Comparison of ENCODE assay signal across 8 cellular contexts in the genomic region with DNA sequence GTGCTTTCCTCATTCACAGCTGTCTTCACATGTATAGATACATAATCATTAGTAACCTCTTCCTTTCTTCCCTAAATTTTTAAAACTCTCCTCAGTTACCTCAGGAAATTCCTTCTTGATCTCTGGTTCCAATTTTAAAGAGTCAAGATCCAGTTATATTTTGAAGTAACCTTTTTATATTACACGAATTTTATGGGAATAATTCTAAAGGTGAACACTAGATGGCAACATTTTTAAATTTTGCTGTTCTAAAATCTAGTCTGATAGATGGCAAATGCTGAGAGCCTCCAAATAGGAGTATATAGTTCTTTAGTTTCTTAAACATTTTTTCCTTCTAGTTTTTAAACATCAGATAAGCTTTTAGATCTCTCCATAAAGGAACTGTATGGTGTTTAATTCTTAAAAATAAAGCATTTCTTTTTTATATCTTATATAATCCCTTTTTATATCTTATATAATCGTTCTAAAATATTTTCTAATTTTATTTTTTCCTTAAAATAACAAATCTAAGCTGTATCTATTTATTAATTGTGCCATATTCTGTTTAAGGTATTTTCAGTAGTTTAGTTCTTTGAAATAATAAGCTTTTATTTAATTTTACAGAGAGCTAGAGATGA. TPM values are rescaled to one million over a fixed set of nuclear protein-coding genes. Genes with fewer than 3 reads are reported as not detected.
DNase-seq lines count a peak whose midpoint lies in the region; ATAC-seq and TF ChIP-seq lines count a peak whose summit lies in the region.

No MANE protein-coding gene starts in this region.

- in situ Hi-C loops in GM23248 (cut with MboI) (loop anchor here (5.0 kb wide), 1 partner anchor 139 kb away; no protein-coding TSS in a partner anchor), Panc1 (cut with HindIII; ENCODE audit: low pct_unique_long_range_greater_than_20kb, low sequenced_read_pairs) (no loop called here)

- H3K9ac ChIP-seq in GM23248 = no peak overlapping the region
- no peak overlapping the region for H3K9ac ChIP-seq in fibroblast of lung (ENCODE audit: insufficient read depth, low read length)
- no peak overlapping the region for H3K9ac ChIP-seq in smooth muscle cell (ENCODE audit: low read depth)

- H3K9me3 ChIP-seq in CD4-positive, alpha-beta memory T cell (ENCODE audit: control insufficient read depth in 1 of 2, low read length in 2 of 2) = no peaks in the 10 kb centered on the region
- H3K9me3 ChIP-seq in GM23248 (ENCODE audit: low read depth) = no peaks in the 10 kb centered on the region
- no peaks in the 10 kb centered on the region for H3K9me3 ChIP-seq in Panc1 (ENCODE audit: control insufficient read depth, insufficient read depth, low read depth, low read length)
- H3K9me3 ChIP-seq in fibroblast of lung (ENCODE audit: control insufficient read depth, insufficient read depth, low read depth, low read length) = no peaks in the 10 kb centered on the region
- no peaks in the 10 kb centered on the region for H3K9me3 ChIP-seq in smooth muscle cell (replicated peaks; ENCODE audit: low read depth)

- POLR2A ChIA-PET in CD4-positive, alpha-beta memory T cell (lab: Charles Lee; ENCODE audit: partially characterized antibody) = no interaction called here
- POLR2A ChIA-PET in Panc1 (lab: Charles Lee) = no interaction called here

- H3K4me1 ChIP-seq in CD4-positive, alpha-beta memory T cell (ENCODE audit: insufficient read depth, low read length) = no peaks in the 10 kb centered on the region
- H3K4me1 ChIP-seq in GM23248 (ENCODE audit: insufficient read depth) = no peaks in the 10 kb centered on the region
- no peaks in the 10 kb centered on the region for H3K4me1 ChIP-seq in Panc1 (ENCODE audit: control insufficient read depth, insufficient read depth, low read length)
- no peaks in the 10 kb centered on the region for H3K4me1 ChIP-seq in fibroblast of lung (ENCODE audit: control insufficient read depth, extremely low read depth, insufficient read depth, low read length)
- H3K4me1 ChIP-seq in smooth muscle cell (ENCODE audit: low read depth) = no peaks in the 10 kb centered on the region

- no peak overlapping the region for H3K27ac ChIP-seq in CD4-positive, alpha-beta memory T cell (ENCODE audit: low read depth, low read length)
- H3K27ac ChIP-seq in GM23248 (no peak overlapping the region), Panc1 (ENCODE audit: low read length) (no peak overlapping the region), fibroblast of lung (ENCODE audit: insufficient read depth, low read length) (no peak overlapping the region), smooth muscle cell (ENCODE audit: low read depth) (no peak overlapping the region), substantia nigra (ENCODE audit: low read depth, low read length, poor library complexity, severe bottlenecking) (no peak overlapping the region)

- no peak overlapping the region for H3K4me3 Mint-ChIP-seq in CD4-positive, alpha-beta memory T cell

- intact Hi-C loops in CD4-positive, alpha-beta memory T cell (cut with micrococcal nuclease) = loop anchor here (1.0 to 5.0 kb wide), 2 partner anchors 155 to 1649 kb away; no protein-coding TSS in a partner anchor
- intact Hi-C loops in Panc1 (cut with micrococcal nuclease; ENCODE audit: unreplicated experiment) = no loop called here

- no peak overlapping the region for H3K27ac Mint-ChIP-seq in CD4-positive, alpha-beta memory T cell

- 45 to 50% methylated on average over 2 of the region's 2 CpGs for WGBS in GM23248 (ENCODE audit: low coverage in 1 of 2, low lambda C conversion rate in 2 of 2, missing lambda C conversion rate in 2 of 2), 2 experiments
- WGBS in smooth muscle cell (ENCODE audit: low lambda C conversion rate) = 50% methylated on average over 2 of the region's 2 CpGs

- ATAC-seq in Panc1 (no peak), GM21825 (IDR thresholded peaks at IDR 0.05; ENCODE audit: unreplicated experiment) (no peak)

- TF ChIP-seq CTCF in Panc1 (IDR thresholded peaks at IDR 0.05) = peak; percentile 52; the same call in 1 of the 2 replicates
- TF ChIP-seq CTCF in fibroblast of lung (conservative IDR thresholded peaks at IDR 0.05 in 1 of 2, IDR thresholded peaks at IDR 0.05 in 1 of 2; ENCODE audit: low read depth in 1 of 2, low read length in 2 of 2) = peak in 1 of 2 donors; percentile 16
- peak; percentile 59 for TF ChIP-seq CTCF in smooth muscle cell (IDR thresholded peaks at IDR 0.05; ENCODE audit: borderline replicate concordance, insufficient read depth, poor library complexity, severe bottlenecking)

- no TSS peak for BruUV-seq in Panc1 (replicated peaks; lab: Mats Ljungman, UMichigan)

- peaks cover 8% of the 10 kb centered on the region for H3K27me3 ChIP-seq in CD4-positive, alpha-beta memory T cell (ENCODE audit: insufficient read depth, low read length)
- peaks cover 15% of the 10 kb centered on the region for H3K27me3 ChIP-seq in GM23248 (replicated peaks; ENCODE audit: insufficient read depth)
- H3K27me3 ChIP-seq in Panc1 (ENCODE audit: control insufficient read depth, insufficient read depth, low read length) = no peaks in the 10 kb centered on the region
- H3K27me3 ChIP-seq in fibroblast of lung (ENCODE audit: control insufficient read depth, insufficient read depth, low read length) = no peaks in the 10 kb centered on the region
- H3K27me3 ChIP-seq in smooth muscle cell (ENCODE audit: low read depth) = no peaks in the 10 kb centered on the region

- no peaks in the 10 kb centered on the region for H3K36me3 ChIP-seq in CD4-positive, alpha-beta memory T cell (ENCODE audit: insufficient read depth, low read length)
- H3K36me3 ChIP-seq in GM23248 (ENCODE audit: low read depth) (no peaks in the 10 kb centered on the region), Panc1 (ENCODE audit: control insufficient read depth, insufficient read depth, low read length) (no peaks in the 10 kb centered on the region), fibroblast of lung (ENCODE audit: control insufficient read depth, insufficient read depth, low read length) (no peaks in the 10 kb centered on the region), smooth muscle cell (ENCODE audit: low read depth) (no peaks in the 10 kb centered on the region)

- no peak overlapping the region for H2AFZ ChIP-seq in GM23248
- no peak overlapping the region for H2AFZ ChIP-seq in fibroblast of lung (ENCODE audit: low read length)
- peak overlapping the region; percentile 57 for H2AFZ ChIP-seq in smooth muscle cell (ENCODE audit: low read depth)

- H3K4me2 ChIP-seq in GM23248 (ENCODE audit: unreplicated experiment) = no peak overlapping the region
- no peak overlapping the region for H3K4me2 ChIP-seq in fibroblast of lung (ENCODE audit: extremely low read depth, insufficient read depth, low read length)
- H3K4me2 ChIP-seq in smooth muscle cell = no peak overlapping the region

- H3K79me2 ChIP-seq in GM23248 (ENCODE audit: insufficient read depth) (no peaks in the 10 kb centered on the region), fibroblast of lung (ENCODE audit: control insufficient read depth, insufficient read depth, low read length) (no peaks in the 10 kb centered on the region), smooth muscle cell (ENCODE audit: low read depth) (no peaks in the 10 kb centered on the region)

- H4K20me1 ChIP-seq in GM23248 (ENCODE audit: insufficient read depth) (no peaks in the 10 kb centered on the region), fibroblast of lung (ENCODE audit: control insufficient read depth, extremely low read depth, insufficient read depth, low read length) (no peaks in the 10 kb centered on the region), smooth muscle cell (ENCODE audit: low read depth) (no peaks in the 10 kb centered on the region)

- DNase-seq in CD4-positive, alpha-beta memory T cell = peak in 4 of 5 donors; percentile 16 to 32 (median 20)
- DNase-seq in GM23248 = peak; percentile 65
- DNase-seq in Panc1 (ENCODE audit: low read depth, low spot score) = no peak
- peak; percentile 33 to 65 for DNase-seq in fibroblast of lung (ENCODE audit: low read depth in 2 of 2)
- no peak for DNase-seq in smooth muscle cell (lab: John Stamatoyannopoulos, UW; ENCODE audit: unreplicated experiment)
- DNase-seq in substantia nigra (lab: John Stamatoyannopoulos, UW) = no peak
- DNase-seq in stimulated activated CD4-positive, alpha-beta T cell treated with anti-CD3 and anti-CD28 coated beads, Interleukin-4, amount 100 ng/mL, for 1 hour = no peak

- H3F3A ChIP-seq in GM23248 (ENCODE audit: insufficient read depth) = no peaks in the 10 kb centered on the region
- H3F3A ChIP-seq in smooth muscle cell (ENCODE audit: low read depth) = no peaks in the 10 kb centered on the region

- H3K4me1 Mint-ChIP-seq in CD4-positive, alpha-beta memory T cell = peaks cover 0 to 4% (median 0%) of the 10 kb centered on the region in 4 donors

- no peaks in the 10 kb centered on the region for H3K9me2 ChIP-seq in GM23248 (ENCODE audit: insufficient read depth)

- no peaks in the 10 kb centered on the region for H3K9me3 Mint-ChIP-seq in CD4-positive, alpha-beta memory T cell

- CTCF ChIA-PET in CD4-positive, alpha-beta memory T cell (lab: Charles Lee; ENCODE audit: partially characterized antibody) = interaction anchor here (1.0 to 3.2 kb wide), 16 partner anchors 9 to 1004 kb away, joined by 3 to 17 read pairs (median 6); partner anchors contain the start of gene PAPSS1
- CTCF ChIA-PET in Panc1 (lab: Charles Lee) = interaction anchor here (0.7 kb wide), 1 partner anchor 140 kb away, joined by 5 read pairs; no protein-coding TSS in a partner anchor

- no peak overlapping the region for H3K4me3 ChIP-seq in CD4-positive, alpha-beta memory T cell (ENCODE audit: low read length in 2 of 2)
- H3K4me3 ChIP-seq in GM23248 (no peak overlapping the region), Panc1 (ENCODE audit: low read depth in 2 of 2, low read length in 2 of 2) (no peak overlapping the region), fibroblast of lung (replicated peaks in 1 of 4; ENCODE audit: control extremely low read depth in 1 of 4, insufficient read depth in 1 of 4, low read depth in 3 of 4, low read length in 4 of 4) (no peak overlapping the region), smooth muscle cell (no peak overlapping the region)

- peaks cover 2% of the 10 kb centered on the region in 2 donors for H3K27me3 Mint-ChIP-seq in CD4-positive, alpha-beta memory T cell

- no peaks in the 10 kb centered on the region for H3K36me3 Mint-ChIP-seq in CD4-positive, alpha-beta memory T cell

RNA-seq across cellular contexts. Expression of gene PAPSS1, which starts 37.9 kb away (rescaled TPM):
- 10 to 100 TPM; 23.0 to 23.1 TPM for total RNA-seq in CD4-positive, alpha-beta memory T cell
- 10 to 100 TPM; 34.3 to 38.6 TPM for polyA plus RNA-seq in CD4-positive, alpha-beta memory T cell
- 66.8 and 69.6 TPM in 2 replicates for total RNA-seq in GM23248 (2014; rRNA removed; shearing (Covaris generic))
- 65.9 and 69.9 TPM in 2 replicates for polyA plus RNA-seq in GM23248 (2016; fragmentation: Nextera tagmentation; extraction: Ambion mirVana)
- 28.1 TPM for total RNA-seq in Panc1 (2021; ENCODE audit: unreplicated experiment)
- 33.9 TPM for polyA plus RNA-seq in Panc1 (2012; ENCODE audit: insufficient read length)
- 44.9 and 59.9 TPM in 2 replicates for total RNA-seq in fibroblast of lung
- polyA plus RNA-seq in fibroblast of lung = 70.3 and 93.6 TPM in 2 replicates
- 40.1 and 56.1 TPM in 2 replicates for polyA plus RNA-seq in fibroblast of lung (2012)
- polyA minus RNA-seq in fibroblast of lung (ENCODE audit: low replicate concordance) = 34.7 and 36.5 TPM in 2 replicates
- 188 and 206 TPM in 2 replicates for total RNA-seq in smooth muscle cell
- 141 and 198 TPM in 2 replicates for polyA plus RNA-seq in smooth muscle cell

Comparison
In these comparisons a context has a peak if more than half of its experiments do, and no peak if none do; other contexts are left out.
1. DNase-seq: peak in CD4-positive, alpha-beta memory T cell (4 of 5), GM23248 (single experiment) and fibroblast of lung (2 of 2); none in Panc1 (single experiment), smooth muscle cell (single experiment), substantia nigra (0 of 49) and stimulated activated CD4-positive, alpha-beta T cell treated with anti-CD3 and anti-CD28 coated beads, Interleukin-4, amount 100 ng/mL, for 1 hour (single experiment).